Comparison of ENCODE assay signal across 8 cellular contexts in the genomic region with DNA sequence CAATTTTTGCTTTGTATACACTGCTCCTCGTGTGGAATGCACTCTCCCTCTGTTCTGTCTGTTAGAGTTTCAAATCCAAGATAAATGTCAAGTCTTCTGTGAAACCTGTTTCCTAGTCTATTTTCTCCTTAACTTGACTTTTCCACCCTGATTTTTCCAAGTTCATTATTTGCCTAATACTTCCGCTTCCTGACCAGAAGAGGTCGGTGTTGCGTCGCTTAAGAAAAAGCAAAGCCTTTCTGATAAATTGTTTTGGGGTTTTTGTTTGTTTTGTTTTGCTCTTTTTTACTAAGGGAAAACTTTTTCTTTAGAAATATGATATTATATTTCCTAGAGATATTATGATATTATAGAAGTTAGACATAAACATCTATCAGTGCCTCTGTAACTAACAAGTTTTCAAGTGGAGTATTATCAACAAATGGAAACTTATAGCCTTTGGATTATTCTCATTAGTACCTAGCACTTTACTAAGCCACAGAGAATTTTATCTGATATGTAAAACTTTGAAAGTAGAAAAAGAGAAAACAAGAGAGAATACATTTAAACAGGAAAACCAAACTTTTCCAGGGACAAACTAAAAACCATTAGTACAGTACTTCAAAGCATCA. TPM values are rescaled to one million over a fixed set of nuclear protein-coding genes. Genes with fewer than 3 reads are reported as not detected.
A peak's percentile ranks its signal among the peaks of the same experiment; 100 is the strongest.
DNase-seq lines count a peak whose midpoint lies in the region; ATAC-seq and TF ChIP-seq lines count a peak whose summit lies in the region.

No MANE protein-coding gene starts in this region.

- dilution Hi-C loops in mammary epithelial cell (cut with HindIII; ENCODE audit: low sequenced_read_pairs), result no loop called here

- no peaks in the 10 kb centered on the region for H4K20me1 ChIP-seq in mammary epithelial cell (ENCODE audit: insufficient read depth, low read length)

- H3K9me3 ChIP-seq in mammary epithelial cell (replicated peaks; ENCODE audit: insufficient read depth, low read length) (no peaks in the 10 kb centered on the region), right lobe of liver (no peaks in the 10 kb centered on the region)

- intact Hi-C loops in mammary epithelial cell (cut with micrococcal nuclease), result loop anchor here (1.0 to 5.0 kb wide), 5 partner anchors 124 to 836 kb away; no protein-coding TSS in a partner anchor
- intact Hi-C loops in right lobe of liver (cut with DNase I), result no loop called here
- intact Hi-C loops in activated T-helper 1 cell treated with anti-CD3 and anti-CD28 coated beads, Interleukin-12 subunit alpha, Interleukin-12 subunit beta, Interleukin-2, Interleukin-4 antibody, amounts not matched to agents 30 ng/mL and 10 ng/mL and 1 ng/mL, durations not matched to agents 14 hours and 24 hours and 36 hours (cut with micrococcal nuclease), result loop anchor here (1.0 to 2.0 kb wide), 4 partner anchors 124 to 837 kb away; no protein-coding TSS in a partner anchor

- H3K36me3 Mint-ChIP-seq in activated T-helper 1 cell treated with anti-CD3 and anti-CD28 coated beads, Interleukin-12 subunit alpha, Interleukin-12 subunit beta, Interleukin-2, Interleukin-4 antibody, amounts not matched to agents 30 ng/mL and 10 ng/mL and 1 ng/mL, durations not matched to agents 14 hours and 24 hours and 36 hours (ENCODE audit: low read depth), result no peaks in the 10 kb centered on the region
- H3K36me3 Mint-ChIP-seq in activated CD8-positive, alpha-beta memory T cell treated with anti-CD3 and anti-CD28 coated beads, Interleukin-2, amount 10 ng/mL, durations not matched to agents 7 days and 5 days, result no peaks in the 10 kb centered on the region

- peak; percentile 66 to 74 (median 68) for ATAC-seq in right lobe of liver
- no peak for ATAC-seq in GM19397 (IDR thresholded peaks at IDR 0.05; ENCODE audit: unreplicated experiment)
- no peak for ATAC-seq in activated CD8-positive, alpha-beta memory T cell treated with anti-CD3 and anti-CD28 coated beads, Interleukin-2, amount 10 ng/mL, durations not matched to agents 7 days and 5 days

- no peak overlapping the region for H3K9ac ChIP-seq in mammary epithelial cell (ENCODE audit: insufficient read depth, low read length)

- H3K27ac ChIP-seq in mammary epithelial cell (ENCODE audit: insufficient read depth, low read depth, low read length) (no peak overlapping the region), right lobe of liver (no peak overlapping the region)

- H3K4me1 ChIP-seq in mammary epithelial cell (ENCODE audit: insufficient read depth, low read length) (no peaks in the 10 kb centered on the region), right lobe of liver (peaks cover 0 to 25% (median 8%) of the 10 kb centered on the region in 4 donors)

- TF ChIP-seq CTCF in GM12801 (IDR thresholded peaks at IDR 0.05; ENCODE audit: extremely low read depth, insufficient read length) (peak; percentile 59), mammary epithelial cell (conservative IDR thresholded peaks at IDR 0.05 in 1 of 2, IDR thresholded peaks at IDR 0.05 in 1 of 2; ENCODE audit: extremely low read depth in 1 of 2, insufficient read depth in 1 of 2, low read depth in 1 of 2, low read length in 2 of 2) (peak; percentile 87 to 88), right lobe of liver (IDR thresholded peaks at IDR 0.05) (peak; percentile 79 to 88 (median 84))

- no peak overlapping the region for H3K27ac Mint-ChIP-seq in activated T-helper 1 cell treated with anti-CD3 and anti-CD28 coated beads, Interleukin-12 subunit alpha, Interleukin-12 subunit beta, Interleukin-2, Interleukin-4 antibody, amounts not matched to agents 30 ng/mL and 10 ng/mL and 1 ng/mL, durations not matched to agents 14 hours and 24 hours and 36 hours
- H3K27ac Mint-ChIP-seq in activated CD8-positive, alpha-beta memory T cell treated with anti-CD3 and anti-CD28 coated beads, Interleukin-2, amount 10 ng/mL, durations not matched to agents 7 days and 5 days, result no peak overlapping the region

- peak; percentile 76 for DNase-seq in Ammon's horn (ENCODE audit: low spot score)
- peak; percentile 44 for DNase-seq in NCI-H460 (ENCODE audit: extremely low read depth, low read depth)
- DNase-seq in mammary epithelial cell, result no peak
- no peak for DNase-seq in right lobe of liver
- DNase-seq in activated T-helper 1 cell treated with anti-CD3 and anti-CD28 coated beads, Interleukin-12 subunit alpha, Interleukin-12 subunit beta, Interleukin-2, Interleukin-4 antibody, amounts not matched to agents 30 ng/mL and 10 ng/mL and 1 ng/mL, durations not matched to agents 14 hours and 24 hours and 36 hours (ENCODE audit: low spot score), result no peak
- no peak for DNase-seq in activated CD8-positive, alpha-beta memory T cell treated with anti-CD3 and anti-CD28 coated beads, Interleukin-2, amount 10 ng/mL, durations not matched to agents 7 days and 5 days

- peaks cover 8% of the 10 kb centered on the region for H3K4me1 Mint-ChIP-seq in activated T-helper 1 cell treated with anti-CD3 and anti-CD28 coated beads, Interleukin-12 subunit alpha, Interleukin-12 subunit beta, Interleukin-2, Interleukin-4 antibody, amounts not matched to agents 30 ng/mL and 10 ng/mL and 1 ng/mL, durations not matched to agents 14 hours and 24 hours and 36 hours (ENCODE audit: low read depth)
- peaks cover 6% of the 10 kb centered on the region for H3K4me1 Mint-ChIP-seq in activated CD8-positive, alpha-beta memory T cell treated with anti-CD3 and anti-CD28 coated beads, Interleukin-2, amount 10 ng/mL, durations not matched to agents 7 days and 5 days

- TF ChIP-seq POLR2A in right lobe of liver (IDR thresholded peaks at IDR 0.05), result no peak

- in situ Hi-C loops in mammary epithelial cell (cut with MboI; ENCODE audit: low sequenced_read_pairs in 2 of 2), result no loop called here

- no peak overlapping the region for H3K4me3 Mint-ChIP-seq in activated T-helper 1 cell treated with anti-CD3 and anti-CD28 coated beads, Interleukin-12 subunit alpha, Interleukin-12 subunit beta, Interleukin-2, Interleukin-4 antibody, amounts not matched to agents 30 ng/mL and 10 ng/mL and 1 ng/mL, durations not matched to agents 14 hours and 24 hours and 36 hours
- H3K4me3 Mint-ChIP-seq in activated CD8-positive, alpha-beta memory T cell treated with anti-CD3 and anti-CD28 coated beads, Interleukin-2, amount 10 ng/mL, durations not matched to agents 7 days and 5 days, result no peak overlapping the region

- H3K9me3 Mint-ChIP-seq in activated T-helper 1 cell treated with anti-CD3 and anti-CD28 coated beads, Interleukin-12 subunit alpha, Interleukin-12 subunit beta, Interleukin-2, Interleukin-4 antibody, amounts not matched to agents 30 ng/mL and 10 ng/mL and 1 ng/mL, durations not matched to agents 14 hours and 24 hours and 36 hours, result no peaks in the 10 kb centered on the region
- H3K9me3 Mint-ChIP-seq in activated CD8-positive, alpha-beta memory T cell treated with anti-CD3 and anti-CD28 coated beads, Interleukin-2, amount 10 ng/mL, durations not matched to agents 7 days and 5 days (ENCODE audit: low read depth), result no peaks in the 10 kb centered on the region

- peaks cover 10% of the 10 kb centered on the region for H3K27me3 Mint-ChIP-seq in activated T-helper 1 cell treated with anti-CD3 and anti-CD28 coated beads, Interleukin-12 subunit alpha, Interleukin-12 subunit beta, Interleukin-2, Interleukin-4 antibody, amounts not matched to agents 30 ng/mL and 10 ng/mL and 1 ng/mL, durations not matched to agents 14 hours and 24 hours and 36 hours (ENCODE audit: insufficient read depth)
- peaks cover 6% of the 10 kb centered on the region for H3K27me3 Mint-ChIP-seq in activated CD8-positive, alpha-beta memory T cell treated with anti-CD3 and anti-CD28 coated beads, Interleukin-2, amount 10 ng/mL, durations not matched to agents 7 days and 5 days

- CTCF ChIA-PET in mammary epithelial cell (lab: Charles Lee; ENCODE audit: low non-redundant PET), result no interaction called here
- CTCF ChIA-PET in activated CD8-positive, alpha-beta memory T cell treated with anti-CD3 and anti-CD28 coated beads, Interleukin-2, amount 10 ng/mL, durations not matched to agents 7 days and 5 days (lab: Charles Lee), result interaction anchor here (0.7 to 2.6 kb wide), 7 partner anchors 19 to 837 kb away, joined by 3 to 11 read pairs (median 3); no protein-coding TSS in a partner anchor

- H2AFZ ChIP-seq in mammary epithelial cell (ENCODE audit: low read depth, low read length), result no peak overlapping the region

- H3K36me3 ChIP-seq in mammary epithelial cell (ENCODE audit: insufficient read depth, low read length) (no peaks in the 10 kb centered on the region), right lobe of liver (no peaks in the 10 kb centered on the region)

- 4% methylated on average over 5 of the region's 5 CpGs for WGBS in mammary epithelial cell (ENCODE audit: low coverage, missing lambda C conversion rate)
- under 1% methylated on average over 5 of the region's 5 CpGs for WGBS in right lobe of liver (ENCODE audit: insufficient coverage, low coverage, low lambda C conversion rate, missing lambda C conversion rate)

- H3K4me2 ChIP-seq in mammary epithelial cell (ENCODE audit: insufficient read depth, low read depth, low read length), result no peak overlapping the region

- H3K79me2 ChIP-seq in mammary epithelial cell (ENCODE audit: insufficient read depth, low read length), result no peaks in the 10 kb centered on the region

- H3K27me3 ChIP-seq in mammary epithelial cell (ENCODE audit: insufficient read depth, low read length) (no peaks in the 10 kb centered on the region), right lobe of liver (no peaks in the 10 kb centered on the region)

- BruUV-seq in mammary epithelial cell (replicated peaks; lab: Mats Ljungman, UMichigan), result no TSS peak

- H3K4me3 ChIP-seq in mammary epithelial cell (replicated peaks in 1 of 3; ENCODE audit: insufficient read depth in 1 of 3, low read depth in 2 of 3, low read length in 3 of 3) (no peak overlapping the region), right lobe of liver (no peak overlapping the region)

RNA-seq across cellular contexts. Expression of a gene that starts 55.8 kb away (rescaled TPM):
- total RNA-seq in NCI-H460 (2014; rRNA removed; shearing (Covaris generic)), result 46.8 and 62.6 TPM in 2 replicates
- 15.2 and 21.8 TPM in 2 replicates for polyA plus RNA-seq in NCI-H460 (2014; cell fraction: nucleus; rRNA removed)
- 10 to 100 TPM; 49.0 to 52.4 TPM for total RNA-seq in mammary epithelial cell
- 56.3 TPM for polyA plus RNA-seq in mammary epithelial cell
- polyA minus RNA-seq in mammary epithelial cell, result 8.8 TPM
- 10 to 100 TPM; 11.0 to 24.6 (median 19.4) TPM for total RNA-seq in right lobe of liver
- 46.6 and 52.9 TPM in 2 replicates for total RNA-seq in activated T-helper 1 cell treated with anti-CD3 and anti-CD28 coated beads, Interleukin-12 subunit alpha, Interleukin-12 subunit beta, Interleukin-2, Interleukin-4 antibody, amounts not matched to agents 30 ng/mL and 10 ng/mL and 1 ng/mL, durations not matched to agents 14 hours and 24 hours and 36 hours
- total RNA-seq in activated CD8-positive, alpha-beta memory T cell treated with anti-CD3 and anti-CD28 coated beads, Interleukin-2, amount 10 ng/mL, durations not matched to agents 7 days and 5 days, result 10 to 100 TPM; 35.6 to 47.1 TPM

Comparison
In these comparisons a context has a peak if more than half of its experiments do, and no peak if none do; other contexts are left out.
1. DNase-seq: peak in Ammon's horn (single experiment) and NCI-H460 (single experiment); none in mammary epithelial cell (single experiment), right lobe of liver (0 of 3), activated T-helper 1 cell treated with anti-CD3 and anti-CD28 coated beads, Interleukin-12 subunit alpha, Interleukin-12 subunit beta, Interleukin-2, Interleukin-4 antibody, amounts not matched to agents 30 ng/mL and 10 ng/mL and 1 ng/mL, durations not matched to agents 14 hours and 24 hours and 36 hours (single experiment) and activated CD8-positive, alpha-beta memory T cell treated with anti-CD3 and anti-CD28 coated beads, Interleukin-2, amount 10 ng/mL, durations not matched to agents 7 days and 5 days (single experiment).
2. ATAC-seq: peak in right lobe of liver (4 of 4); none in GM19397 (single experiment) and activated CD8-positive, alpha-beta memory T cell treated with anti-CD3 and anti-CD28 coated beads, Interleukin-2, amount 10 ng/mL, durations not matched to agents 7 days and 5 days (single experiment).
3. intact Hi-C loops: an anchor here in mammary epithelial cell (1.0 to 5.0 kb wide) and activated T-helper 1 cell treated with anti-CD3 and anti-CD28 coated beads, Interleukin-12 subunit alpha, Interleukin-12 subunit beta, Interleukin-2, Interleukin-4 antibody, amounts not matched to agents 30 ng/mL and 10 ng/mL and 1 ng/mL, durations not matched to agents 14 hours and 24 hours and 36 hours (1.0 to 2.0 kb wide); none called in right lobe of liver.
4. Peak in every context shown above with its lines, with median percentiles within 50 percentile points of each other: CTCF ChIP-seq.